In genomic region chrX:53284684-53285447, GRCh38 we compare ENCODE assay signal across 8 cellular contexts. TPM values are rescaled to one million over a fixed set of nuclear protein-coding genes. Genes with fewer than 3 reads are reported as not detected.
DNase-seq lines count a peak whose midpoint lies in the region; ATAC-seq and TF ChIP-seq lines count a peak whose summit lies in the region.

No MANE protein-coding gene starts in this region.

- peak; percentile 53 for DNase-seq in activated gamma-delta T cell treated with Interleukin-2 at 50 U/mL for 16 hours
- DNase-seq in activated gamma-delta T cell (lab: John Stamatoyannopoulos, UW), result no peak
- DNase-seq in Kasumi-1 (lab: John Stamatoyannopoulos, UW), result peak; percentile 52 to 64
- DNase-seq in T-helper 2 cell, result peak in 4 of 5 experiments; percentile 11 to 34 (median 22)
- peak; percentile 56 to 63 (median 58) for DNase-seq in immature natural killer cell
- DNase-seq in stimulated activated CD4-positive, alpha-beta T cell treated with anti-CD3 and anti-CD28 coated beads, Interleukin-1b, Interleukin-23, amount 100 ng/mL, for 24 hours (ENCODE audit: low read depth in 4 of 4, low spot score in 1 of 4), result peak in 3 of 4 experiments; percentile 19 to 33 (median 26)

- H3K4me1 Mint-ChIP-seq in brain (peaks cover 84% of the 10 kb centered on the region), immature natural killer cell (peaks cover 55 to 57% of the 10 kb centered on the region in 2 donors)

- peak; percentile 66 to 74 for TF ChIP-seq CTCF in brain (conservative IDR thresholded peaks at IDR 0.05)

- H3K4me3 Mint-ChIP-seq in brain, result no peak overlapping the region
- H3K4me3 Mint-ChIP-seq in immature natural killer cell, result peak overlapping the region in 3 of 5 donors; percentile 16 to 57 (median 25)

- H3K9me3 Mint-ChIP-seq in brain (peaks cover 0 to 6% (median 0%) of the 10 kb centered on the region in 5 experiments), immature natural killer cell (no peaks in the 10 kb centered on the region)

- H3K27me3 Mint-ChIP-seq in brain, result no peaks in the 10 kb centered on the region
- peaks cover 0 to 6% (median under 1%) of the 10 kb centered on the region in 3 donors for H3K27me3 Mint-ChIP-seq in immature natural killer cell (ENCODE audit: low read depth in 3 of 3)

- H3K36me3 Mint-ChIP-seq in brain (no peaks in the 10 kb centered on the region), immature natural killer cell (peaks cover 0 to 4% (median 0%) of the 10 kb centered on the region in 3 donors)

- no peak for ATAC-seq in GM18517 (IDR thresholded peaks at IDR 0.05; ENCODE audit: unreplicated experiment)

- H3K27ac Mint-ChIP-seq in brain (peak overlapping the region in 4 of 5 experiments; percentile 60 to 95 (median 78)), immature natural killer cell (peak overlapping the region; percentile 24 to 90 (median 58))

RNA-seq across cellular contexts. Expression of gene IQSEC2, which starts 3.5 kb away (rescaled TPM):
- polyA plus RNA-seq in brain (ENCODE audit: insufficient read depth, low read depth, low replicate concordance), result 17.8 TPM
- 1 to 10 TPM in 1 of 3 donors, under 1 TPM in 2; 0.08 to 1.7 (median 0.21) TPM for polyA plus RNA-seq in immature natural killer cell

RNA-seq across cellular contexts. Expression of gene KDM5C, which starts 59.9 kb away (rescaled TPM):
- polyA plus RNA-seq in brain (ENCODE audit: insufficient read depth, low read depth, low replicate concordance) (54.7 TPM), immature natural killer cell (10 to 100 TPM in 2 of 3 donors, 1 to 10 TPM in 1; 8.1 to 42.8 (median 21.1) TPM)

Comparison
In these comparisons a context has a peak if more than half of its experiments do, and no peak if none do; other contexts are left out.
1. H3K4me3 Mint-ChIP-seq: peak in immature natural killer cell (3 of 5); none in brain (0 of 5).